8 cellular contexts compared by ENCODE assay signal in the genomic region with DNA sequence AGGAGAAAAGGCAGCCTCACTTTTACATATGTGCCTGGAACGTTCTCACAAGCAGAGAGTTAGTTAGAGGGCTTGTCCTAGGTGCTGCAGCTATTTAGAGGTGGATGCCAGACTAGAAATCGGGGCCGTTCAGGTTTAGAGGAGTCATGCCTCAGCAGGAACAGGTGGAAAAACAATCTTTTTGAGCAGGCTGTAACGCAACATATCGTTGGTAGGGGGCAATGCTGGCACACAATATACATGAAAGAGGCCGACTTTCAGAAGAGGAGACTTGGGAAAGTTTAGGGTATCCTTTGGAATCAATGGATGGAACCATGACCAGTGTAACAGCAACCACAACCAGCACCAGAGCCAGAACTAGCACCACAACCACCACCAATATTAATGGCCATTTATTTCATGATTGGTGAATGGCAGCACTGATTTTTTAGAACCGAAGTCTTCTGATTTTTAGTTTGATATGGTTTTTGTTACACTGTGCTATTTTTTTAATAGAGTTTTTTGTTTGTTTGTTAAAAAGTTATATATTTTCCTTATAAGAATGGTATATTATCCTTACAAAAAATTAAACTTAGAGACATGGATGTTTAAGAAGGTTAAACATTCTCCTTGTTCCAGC. TPM values are rescaled to one million over a fixed set of nuclear protein-coding genes. Genes with fewer than 3 reads are reported as not detected.
A peak's percentile ranks its signal among the peaks of the same experiment; 100 is the strongest.
DNase-seq lines count a peak whose midpoint lies in the region; ATAC-seq and TF ChIP-seq lines count a peak whose summit lies in the region.

No MANE protein-coding gene starts in this region.

- H3K4me1 Mint-ChIP-seq in activated CD4-positive, alpha-beta T cell treated with anti-CD3 and anti-CD28 coated beads, Interleukin-2, amount 10 ng/mL, durations not matched to agents 24 days and 14 days: no peaks in the 10 kb centered on the region

- no peaks in the 10 kb centered on the region for H3K36me3 Mint-ChIP-seq in activated CD4-positive, alpha-beta T cell treated with anti-CD3 and anti-CD28 coated beads, Interleukin-2, amount 10 ng/mL, durations not matched to agents 24 days and 14 days (ENCODE audit: low read depth)

- no peak overlapping the region for H3K27ac Mint-ChIP-seq in activated CD4-positive, alpha-beta T cell treated with anti-CD3 and anti-CD28 coated beads, Interleukin-2, amount 10 ng/mL, durations not matched to agents 24 days and 14 days

- peak; percentile 61 for DNase-seq in activated CD4-positive, alpha-beta T cell treated with anti-CD3 and anti-CD28 coated beads, Interleukin-2, amount 10 ng/mL, durations not matched to agents 24 days and 14 days
- DNase-seq in activated CD4-positive, alpha-beta T cell treated with anti-CD3 and anti-CD28 coated beads, Interleukin-2, amount 50 U/mL, for 48 hours: no peak
- DNase-seq in NCI-H2081 (lab: John Stamatoyannopoulos, UW) (peak; percentile 48 to 59), cardiac fibroblast (ENCODE audit: low read depth in 2 of 2) (peak in 1 of 2 donors; percentile 25), retinal pigment epithelial cell (ENCODE audit: low read depth) (no peak)
- no peak for DNase-seq in stimulated activated naive CD4-positive, alpha-beta T cell (lab: John Stamatoyannopoulos, UW)

- H3K27me3 Mint-ChIP-seq in activated CD4-positive, alpha-beta T cell treated with anti-CD3 and anti-CD28 coated beads, Interleukin-2, amount 10 ng/mL, durations not matched to agents 24 days and 14 days: peaks cover 39% of the 10 kb centered on the region

- TF ChIP-seq CTCF in cardiac fibroblast (IDR thresholded peaks at IDR 0.05; ENCODE audit: low read depth, low read length) (peak; percentile 42), retinal pigment epithelial cell (conservative IDR thresholded peaks at IDR 0.05; ENCODE audit: low read depth, low read length) (peak; percentile 71)

- H3K4me3 ChIP-seq in cardiac fibroblast (replicated peaks in 1 of 2; ENCODE audit: low read depth in 2 of 2, low read length in 2 of 2): no peak overlapping the region
- no peak overlapping the region for H3K4me3 ChIP-seq in retinal pigment epithelial cell (ENCODE audit: low read length)

- ATAC-seq in HG03469 (IDR thresholded peaks at IDR 0.05; ENCODE audit: unreplicated experiment): no peak
- no peak for ATAC-seq in GM19395 (IDR thresholded peaks at IDR 0.05; ENCODE audit: unreplicated experiment)

- H3K4me3 Mint-ChIP-seq in activated CD4-positive, alpha-beta T cell treated with anti-CD3 and anti-CD28 coated beads, Interleukin-2, amount 10 ng/mL, durations not matched to agents 24 days and 14 days: no peak overlapping the region

- H3K9me3 Mint-ChIP-seq in activated CD4-positive, alpha-beta T cell treated with anti-CD3 and anti-CD28 coated beads, Interleukin-2, amount 10 ng/mL, durations not matched to agents 24 days and 14 days: no peaks in the 10 kb centered on the region

- intact Hi-C loops in activated CD4-positive, alpha-beta T cell treated with anti-CD3 and anti-CD28 coated beads, Interleukin-2, amount 10 ng/mL, durations not matched to agents 24 days and 14 days (cut with micrococcal nuclease): loop anchor here (10.0 kb wide), 2 partner anchors 621 to 961 kb away; no protein-coding TSS in a partner anchor

RNA-seq across cellular contexts. Expression of a gene that starts 14.9 kb away (rescaled TPM):
- 14.1 and 14.9 TPM in 2 replicates for total RNA-seq in activated CD4-positive, alpha-beta T cell treated with anti-CD3 and anti-CD28 coated beads, Interleukin-2, amount 10 ng/mL, durations not matched to agents 24 days and 14 days

Comparison
In these comparisons a context has a peak if more than half of its experiments do, and no peak if none do; other contexts are left out.
1. DNase-seq: peak in activated CD4-positive, alpha-beta T cell treated with anti-CD3 and anti-CD28 coated beads, Interleukin-2, amount 10 ng/mL, durations not matched to agents 24 days and 14 days (single experiment) and NCI-H2081 (2 of 2); none in activated CD4-positive, alpha-beta T cell treated with anti-CD3 and anti-CD28 coated beads, Interleukin-2, amount 50 U/mL, for 48 hours (0 of 2), retinal pigment epithelial cell (single experiment) and stimulated activated naive CD4-positive, alpha-beta T cell (0 of 6).